ENCODE assay signal across 8 cellular contexts in genomic region chr13:23656637-23657036, GRCh38.
DNase-seq lines count a peak whose midpoint lies in the region; ATAC-seq and TF ChIP-seq lines count a peak whose summit lies in the region.

No MANE protein-coding gene starts in this region.

- H3K4me3 ChIP-seq in GM12864 (ENCODE audit: low read depth, low read length) = no peak overlapping the region
- H3K4me3 ChIP-seq in LNCaP clone FGC (ENCODE audit: low read depth, low read length) = no peak overlapping the region
- H3K4me3 ChIP-seq in adipocyte (ENCODE audit: low read length) = no peak overlapping the region
- no peak overlapping the region for H3K4me3 ChIP-seq in muscle layer of duodenum (ENCODE audit: low read depth in 1 of 2, low read length in 2 of 2)
- no peak overlapping the region for H3K4me3 ChIP-seq in aorta (ENCODE audit: low read length in 2 of 2)
- H3K4me3 ChIP-seq in vagina = no peak overlapping the region
- H3K4me3 ChIP-seq in MM.1S (ENCODE audit: low read length) = no peak overlapping the region

- H3K36me3 ChIP-seq in adipocyte (ENCODE audit: control insufficient read depth, insufficient read depth, low read length, severe bottlenecking) = no peaks in the 10 kb centered on the region
- H3K36me3 ChIP-seq in muscle layer of duodenum (ENCODE audit: control insufficient read depth in 1 of 2, insufficient read depth in 2 of 2, low read length in 2 of 2) = no peaks in the 10 kb centered on the region
- no peaks in the 10 kb centered on the region for H3K36me3 ChIP-seq in aorta (ENCODE audit: control insufficient read depth in 1 of 2, insufficient read depth in 2 of 2, low read length in 1 of 2)
- no peaks in the 10 kb centered on the region for H3K36me3 ChIP-seq in vagina
- no peaks in the 10 kb centered on the region for H3K36me3 ChIP-seq in MM.1S (replicated peaks; ENCODE audit: insufficient read depth, low read length)

- ATAC-seq in aorta (ENCODE audit: low FRiP score) = no peak

- H3K27ac ChIP-seq in muscle layer of duodenum (ENCODE audit: low read length) = peak overlapping the region; percentile 46
- H3K27ac ChIP-seq in aorta (ENCODE audit: low read depth in 1 of 2, low read length in 2 of 2) = no peak overlapping the region
- H3K27ac ChIP-seq in vagina = no peak overlapping the region
- H3K27ac ChIP-seq in MM.1S (ENCODE audit: low read length) = no peak overlapping the region

- no peaks in the 10 kb centered on the region for H3K79me2 ChIP-seq in MM.1S (ENCODE audit: low read length)

- DNase-seq in GM12864 (ENCODE audit: low read depth) = peak; percentile 27
- DNase-seq in LNCaP clone FGC (ENCODE audit: low read depth) = peak; percentile 68
- DNase-seq in adipocyte (ENCODE audit: low read depth) = peak; percentile 63
- DNase-seq in aorta = no peak
- DNase-seq in vagina (ENCODE audit: extremely low spot score in 2 of 2) = no peak
- no peak for DNase-seq in MM.1S
- DNase-seq in kidney tubule cell (ENCODE audit: low spot score) = no peak

- WGBS in aorta, 2 donors = 37 to 52% methylated on average over 3 of the region's 3 CpGs

- no peaks in the 10 kb centered on the region for H4K20me1 ChIP-seq in MM.1S (ENCODE audit: insufficient read depth, low read length)

- H3K9me3 ChIP-seq in adipocyte (ENCODE audit: control insufficient read depth, low read length) (no peaks in the 10 kb centered on the region), muscle layer of duodenum (ENCODE audit: control insufficient read depth in 1 of 2, low read length in 2 of 2) (no peaks in the 10 kb centered on the region), aorta (ENCODE audit: control insufficient read depth, low read length) (no peaks in the 10 kb centered on the region), vagina (no peaks in the 10 kb centered on the region), MM.1S (replicated peaks; ENCODE audit: insufficient read depth, low read length) (no peaks in the 10 kb centered on the region)

- H3K9me2 ChIP-seq in MM.1S (replicated peaks; ENCODE audit: insufficient read depth, low read length) = no peaks in the 10 kb centered on the region

- TF ChIP-seq POLR2A in vagina (IDR thresholded peaks at IDR 0.05) = no peak

- H3K4me1 ChIP-seq in adipocyte (ENCODE audit: control insufficient read depth, insufficient read depth, low read length) (no peaks in the 10 kb centered on the region), muscle layer of duodenum (ENCODE audit: control insufficient read depth in 1 of 2, insufficient read depth in 2 of 2, low read length in 2 of 2) (peaks cover 0 to 11% of the 10 kb centered on the region in 2 donors), aorta (ENCODE audit: control insufficient read depth in 1 of 2, insufficient read depth in 2 of 2, low read length in 2 of 2) (no peaks in the 10 kb centered on the region), vagina (peaks cover 24% of the 10 kb centered on the region), MM.1S (ENCODE audit: low read length) (no peaks in the 10 kb centered on the region)

- no peaks in the 10 kb centered on the region for H3F3A ChIP-seq in MM.1S (ENCODE audit: insufficient read depth, low read length)

- H3K9ac ChIP-seq in adipocyte (ENCODE audit: low read length) = no peak overlapping the region
- H3K9ac ChIP-seq in MM.1S (ENCODE audit: low read length) = no peak overlapping the region

- no peak overlapping the region for H3K4me2 ChIP-seq in MM.1S (ENCODE audit: low read depth, low read length)

- intact Hi-C loops in aorta (cut with DNase I) = no loop called here
- intact Hi-C loops in vagina (cut with DNase I) = no loop called here

- TF ChIP-seq CTCF in GM12864 (IDR thresholded peaks at IDR 0.05; ENCODE audit: low read depth, low read length, missing control alignments) (no peak), LNCaP clone FGC (IDR thresholded peaks at IDR 0.05; ENCODE audit: control insufficient read depth, extremely low read depth, insufficient read depth) (no peak), vagina (IDR thresholded peaks at IDR 0.05) (no peak), MM.1S (IDR thresholded peaks at IDR 0.05; ENCODE audit: low read length) (no peak)

- no peak overlapping the region for H2AFZ ChIP-seq in MM.1S (ENCODE audit: low read length)

- H3K27me3 ChIP-seq in adipocyte (replicated peaks; ENCODE audit: control insufficient read depth, insufficient read depth, low read length) (no peaks in the 10 kb centered on the region), muscle layer of duodenum (ENCODE audit: low read depth, low read length) (no peaks in the 10 kb centered on the region), aorta (ENCODE audit: control insufficient read depth in 1 of 2, insufficient read depth in 2 of 2, low read length in 1 of 2) (no peaks in the 10 kb centered on the region), vagina (no peaks in the 10 kb centered on the region), MM.1S (replicated peaks; ENCODE audit: insufficient read depth, low read length) (no peaks in the 10 kb centered on the region)

Comparison
In these comparisons a context has a peak if more than half of its experiments do, and no peak if none do; other contexts are left out.
1. DNase-seq: peak in GM12864 (single experiment), LNCaP clone FGC (single experiment) and adipocyte (single experiment); none in aorta (0 of 2), vagina (0 of 2), MM.1S (single experiment) and kidney tubule cell (single experiment).